8 cellular contexts compared by ENCODE assay signal in genomic region chr18:56639094-56639361, GRCh38. TPM values are rescaled to one million over a fixed set of nuclear protein-coding genes. Genes with fewer than 3 reads are reported as not detected.
A peak's percentile ranks its signal among the peaks of the same experiment; 100 is the strongest.
DNase-seq lines count a peak whose midpoint lies in the region; ATAC-seq and TF ChIP-seq lines count a peak whose summit lies in the region.

No MANE protein-coding gene starts in this region.

- no peaks in the 10 kb centered on the region for H3K27me3 Mint-ChIP-seq in activated CD8-positive, alpha-beta T cell treated with anti-CD3 and anti-CD28 coated beads, Interleukin-2, amount 10 ng/mL, durations not matched to agents 7 days and 5 days (ENCODE audit: low read depth)

- peak; percentile 9 for ATAC-seq in HG02981 (IDR thresholded peaks at IDR 0.05; ENCODE audit: unreplicated experiment)
- ATAC-seq in activated CD8-positive, alpha-beta T cell treated with anti-CD3 and anti-CD28 coated beads, Interleukin-2, amount 10 ng/mL, durations not matched to agents 7 days and 5 days, result no peak

- peak overlapping the region; percentile 98 for H3K27ac Mint-ChIP-seq in activated CD8-positive, alpha-beta T cell treated with anti-CD3 and anti-CD28 coated beads, Interleukin-2, amount 10 ng/mL, durations not matched to agents 7 days and 5 days

- peak overlapping the region; percentile 100 for H3K4me3 Mint-ChIP-seq in activated CD8-positive, alpha-beta T cell treated with anti-CD3 and anti-CD28 coated beads, Interleukin-2, amount 10 ng/mL, durations not matched to agents 7 days and 5 days

- H3K36me3 ChIP-seq in tibial artery, result no peaks in the 10 kb centered on the region

- intact Hi-C loops in tibial artery (cut with DNase I; ENCODE audit: low total_unique reads), result no loop called here
- intact Hi-C loops in lower leg skin (cut with DNase I; ENCODE audit: low total_unique reads), result no loop called here

- no peaks in the 10 kb centered on the region for H3K9me3 Mint-ChIP-seq in activated CD8-positive, alpha-beta T cell treated with anti-CD3 and anti-CD28 coated beads, Interleukin-2, amount 10 ng/mL, durations not matched to agents 7 days and 5 days (ENCODE audit: insufficient read depth)

- H3K27ac ChIP-seq in layer of hippocampus (ENCODE audit: low read depth, low read length), result peak overlapping the region; percentile 80
- H3K27ac ChIP-seq in tibial artery, result peak overlapping the region; percentile 94

- H3K4me1 ChIP-seq in tibial artery, result peaks cover 0 to 29% (median 12%) of the 10 kb centered on the region in 4 donors

- POLR2A ChIA-PET in activated CD8-positive, alpha-beta T cell treated with anti-CD3 and anti-CD28 coated beads, Interleukin-2, amount 10 ng/mL, durations not matched to agents 7 days and 5 days (lab: Charles Lee), result interaction anchor here (2.8 to 6.1 kb wide), 2 partner anchors 10 to 13 kb away, joined by 16 to 45 read pairs; partner anchors contain the start of gene WDR7

- H3K9me3 ChIP-seq in tibial artery, result no peaks in the 10 kb centered on the region

- TF ChIP-seq CTCF in tibial artery (IDR thresholded peaks at IDR 0.05), result no peak
- TF ChIP-seq CTCF in lower leg skin (IDR thresholded peaks at IDR 0.05), result no peak

- no peak for TF ChIP-seq POLR2A in lower leg skin (IDR thresholded peaks at IDR 0.05)

- CTCF ChIA-PET in activated CD8-positive, alpha-beta T cell treated with anti-CD3 and anti-CD28 coated beads, Interleukin-2, amount 10 ng/mL, durations not matched to agents 7 days and 5 days (lab: Charles Lee), result interaction anchor here (1.1 to 3.8 kb wide), 3 partner anchors 11 to 70 kb away, joined by 3 to 31 read pairs (median 4); partner anchors contain the start of gene WDR7

- DNase-seq in COR-L47 (lab: John Stamatoyannopoulos, UW), result peak; percentile 37
- no peak for DNase-seq in activated CD8-positive, alpha-beta T cell treated with anti-CD3 and anti-CD28 coated beads, Interleukin-2, amount 10 ng/mL, durations not matched to agents 7 days and 5 days
- no peak for DNase-seq in tibial artery
- DNase-seq in lower leg skin (ENCODE audit: low spot score in 2 of 2), result no peak
- DNase-seq in ecto neural progenitor cell (ENCODE audit: low spot score), result no peak
- no peak for DNase-seq in NCI-H2196 treated with DMSO at 0.1 percent for 48 hours (lab: John Stamatoyannopoulos, UW; ENCODE audit: unreplicated experiment)

- H3K36me3 Mint-ChIP-seq in activated CD8-positive, alpha-beta T cell treated with anti-CD3 and anti-CD28 coated beads, Interleukin-2, amount 10 ng/mL, durations not matched to agents 7 days and 5 days (ENCODE audit: low read depth), result peaks cover 20% of the 10 kb centered on the region

- H3K27me3 ChIP-seq in layer of hippocampus (ENCODE audit: control insufficient read depth, insufficient read depth, low read length) (no peaks in the 10 kb centered on the region), tibial artery (no peaks in the 10 kb centered on the region)

- 17 to 32% methylated on average over 7 of the region's 7 CpGs for WGBS in lower leg skin, 2 donors

- H3K4me1 Mint-ChIP-seq in activated CD8-positive, alpha-beta T cell treated with anti-CD3 and anti-CD28 coated beads, Interleukin-2, amount 10 ng/mL, durations not matched to agents 7 days and 5 days (ENCODE audit: low read depth), result peaks cover 38% of the 10 kb centered on the region

- peak overlapping the region; percentile 77 to 78 for H3K4me3 ChIP-seq in tibial artery
- H3K4me3 ChIP-seq in lower leg skin (ENCODE audit: low read depth, poor library complexity, severe bottlenecking), result no peak overlapping the region

RNA-seq across cellular contexts. Expression of gene TXNL1, which starts 0.6 kb away (rescaled TPM):
- 10 to 100 TPM; 51.9 to 54.4 TPM for total RNA-seq in activated CD8-positive, alpha-beta T cell treated with anti-CD3 and anti-CD28 coated beads, Interleukin-2, amount 10 ng/mL, durations not matched to agents 7 days and 5 days
- 10 to 100 TPM; 36.8 to 45.9 (median 42.5) TPM for total RNA-seq in lower leg skin

RNA-seq across cellular contexts. Expression of gene WDR7, which starts 12.1 kb away (rescaled TPM):
- total RNA-seq in activated CD8-positive, alpha-beta T cell treated with anti-CD3 and anti-CD28 coated beads, Interleukin-2, amount 10 ng/mL, durations not matched to agents 7 days and 5 days, result 10 to 100 TPM; 39.7 to 44.2 TPM
- 10 to 100 TPM; 10.3 to 17.2 (median 16.3) TPM for total RNA-seq in lower leg skin
